25 cellular contexts compared by ENCODE assay signal in genomic region chr5:32156635-32157034, GRCh38. TPM values are rescaled to one million over a fixed set of nuclear protein-coding genes. Genes with fewer than 3 reads are reported as not detected.
A peak's percentile ranks its signal among the peaks of the same experiment; 100 is the strongest.
DNase-seq lines count a peak whose midpoint lies in the region; ATAC-seq and TF ChIP-seq lines count a peak whose summit lies in the region.
"Had no signal": no experiment of that assay in that cellular context is flagged by ENCODE, and none has a peak within 500 bp of the region (broad histone marks: within the 10 kb centered on the region; RNA-seq: fewer than 3 reads in every experiment).

No MANE protein-coding gene starts in this region.

- H3K4me1 Mint-ChIP-seq in activated T-cell treated with anti-CD3 and anti-CD28 coated beads, Interleukin-2, amount 50 U/mL, for 24 hours (ENCODE audit: low read depth) = peaks cover 51% of the 10 kb centered on the region
- peaks cover 45% of the 10 kb centered on the region for H3K4me1 Mint-ChIP-seq in activated T-cell treated with anti-CD3 and anti-CD28 coated beads, Interleukin-2, amount 50 U/mL, for 4 hours (ENCODE audit: low read depth)
- H3K4me1 Mint-ChIP-seq in GM23338 = peaks cover 4% of the 10 kb centered on the region; the same call in 2 of the 3 replicates
- H3K4me1 Mint-ChIP-seq in stimulated activated naive CD8-positive, alpha-beta T cell treated with anti-CD3 and anti-CD28 coated beads, Interleukin-15, amount 100 ng/mL, for 72 hours = peaks cover 34% of the 10 kb centered on the region

- no peak for TF ChIP-seq CTCF in GM23338 (conservative IDR thresholded peaks at IDR 0.05; ENCODE audit: low read depth in 2 of 2)
- TF ChIP-seq CTCF in VCaP (conservative IDR thresholded peaks at IDR 0.05) = no peak

- H3K4me3 Mint-ChIP-seq in activated T-cell treated with anti-CD3 and anti-CD28 coated beads, Interleukin-2, amount 50 U/mL, for 24 hours = no peak overlapping the region
- H3K4me3 Mint-ChIP-seq in activated T-cell treated with anti-CD3 and anti-CD28 coated beads, Interleukin-2, amount 50 U/mL, for 4 hours = no peak overlapping the region
- no peak overlapping the region for H3K4me3 Mint-ChIP-seq in GM23338
- H3K4me3 Mint-ChIP-seq in stimulated activated naive CD8-positive, alpha-beta T cell treated with anti-CD3 and anti-CD28 coated beads, Interleukin-15, amount 100 ng/mL, for 72 hours = no peak overlapping the region
- H3K4me3 Mint-ChIP-seq: CD14-positive monocyte had no signal

- H3K27me3 Mint-ChIP-seq in activated T-cell treated with anti-CD3 and anti-CD28 coated beads, Interleukin-2, amount 50 U/mL, for 24 hours = no peaks in the 10 kb centered on the region
- no peaks in the 10 kb centered on the region for H3K27me3 Mint-ChIP-seq in activated T-cell treated with anti-CD3 and anti-CD28 coated beads, Interleukin-2, amount 50 U/mL, for 4 hours (ENCODE audit: low read depth)
- peaks cover 2% of the 10 kb centered on the region for H3K27me3 Mint-ChIP-seq in GM23338 (ENCODE audit: insufficient read depth, low read depth, poor library complexity)
- no peaks in the 10 kb centered on the region for H3K27me3 Mint-ChIP-seq in stimulated activated naive CD8-positive, alpha-beta T cell treated with anti-CD3 and anti-CD28 coated beads, Interleukin-15, amount 100 ng/mL, for 72 hours

- peaks cover 99% of the 10 kb centered on the region for H3K79me2 ChIP-seq in GM23338 (replicated peaks; ENCODE audit: insufficient read depth)

- H2BK15ac ChIP-seq in mesenchymal stem cell (ENCODE audit: low read depth, poor library complexity, severe bottlenecking) = no peak overlapping the region

- H2AFZ ChIP-seq in GM23338 = no peak overlapping the region
- H2AFZ ChIP-seq in mesenchymal stem cell (ENCODE audit: low read depth, low read length) = no peak overlapping the region

- no peak overlapping the region for H2AK5ac ChIP-seq in mesenchymal stem cell (ENCODE audit: low read length, severe bottlenecking)

- WGBS in mesenchymal stem cell = 94% methylated on average over 7 of the region's 9 CpGs

- H3K4me1 ChIP-seq in GM23338 (ENCODE audit: insufficient read depth) = peaks cover 10% of the 10 kb centered on the region
- peaks cover 2% of the 10 kb centered on the region for H3K4me1 ChIP-seq in mesenchymal stem cell (ENCODE audit: control insufficient read depth, insufficient read depth, low read depth, low read length)
- H3K4me1 ChIP-seq: BE2C had no signal

- H4K91ac ChIP-seq in mesenchymal stem cell (ENCODE audit: low read length) = peak overlapping the region; percentile 15

- no peak for DNase-seq in activated T-cell treated with anti-CD3 and anti-CD28 coated beads, Interleukin-2, amount 50 U/mL, for 24 hours
- DNase-seq in activated T-cell treated with anti-CD3 and anti-CD28 coated beads, Interleukin-2, amount 50 U/mL, for 4 hours = no peak
- DNase-seq in GM23338 (ENCODE audit: low spot score) = peak; percentile 66
- DNase-seq in mesenchymal stem cell = no peak
- DNase-seq in stimulated activated naive CD8-positive, alpha-beta T cell treated with anti-CD3 and anti-CD28 coated beads, Interleukin-15, amount 100 ng/mL, for 72 hours = no peak
- DNase-seq in NOMO-1 treated with dmso at 0.1 percent for 144 hours (lab: John Stamatoyannopoulos, UW; ENCODE audit: unreplicated experiment) = no peak
- DNase-seq: 8988T, ACHN, BE2C, GOT3, IMR-90, NCI-H1048, NCI-H1417, NCI-H1694, NCI-H2029 treated with DMSO at 0.1 percent for 48 hours, NCI-H2227 treated with DMSO at 0.1 percent for 48 hours, NCI-H526 treated with DMSO at 0.1 percent for 48 hours, Peyer's patch, SIG-M5 had no signal

- no peak overlapping the region for H2BK120ac ChIP-seq in mesenchymal stem cell (ENCODE audit: low read depth, low read length)

- H4K8ac ChIP-seq in mesenchymal stem cell (ENCODE audit: low read length) = no peak overlapping the region

- H3K27ac Mint-ChIP-seq in activated T-cell treated with anti-CD3 and anti-CD28 coated beads, Interleukin-2, amount 50 U/mL, for 24 hours = peak overlapping the region; percentile 22
- no peak overlapping the region for H3K27ac Mint-ChIP-seq in GM23338
- no peak overlapping the region for H3K27ac Mint-ChIP-seq in stimulated activated naive CD8-positive, alpha-beta T cell treated with anti-CD3 and anti-CD28 coated beads, Interleukin-15, amount 100 ng/mL, for 72 hours

- H3K9me3 ChIP-seq in mesenchymal stem cell (ENCODE audit: control insufficient read depth, low read length) = no peaks in the 10 kb centered on the region
- H3K9me3 ChIP-seq: BE2C, Peyer's patch had no signal

- no peak overlapping the region for H3K4ac ChIP-seq in mesenchymal stem cell (ENCODE audit: low read depth in 1 of 2, low read length in 2 of 2)

- no peaks in the 10 kb centered on the region for H3K9me3 Mint-ChIP-seq in activated T-cell treated with anti-CD3 and anti-CD28 coated beads, Interleukin-2, amount 50 U/mL, for 24 hours
- no peaks in the 10 kb centered on the region for H3K9me3 Mint-ChIP-seq in activated T-cell treated with anti-CD3 and anti-CD28 coated beads, Interleukin-2, amount 50 U/mL, for 4 hours
- peaks cover 6% of the 10 kb centered on the region; the same call in 1 of the 3 replicates for H3K9me3 Mint-ChIP-seq in GM23338
- no peaks in the 10 kb centered on the region for H3K9me3 Mint-ChIP-seq in stimulated activated naive CD8-positive, alpha-beta T cell treated with anti-CD3 and anti-CD28 coated beads, Interleukin-15, amount 100 ng/mL, for 72 hours

- peaks cover 51% of the 10 kb centered on the region for H3K36me3 Mint-ChIP-seq in activated T-cell treated with anti-CD3 and anti-CD28 coated beads, Interleukin-2, amount 50 U/mL, for 24 hours (ENCODE audit: low read depth)
- peaks cover 8% of the 10 kb centered on the region for H3K36me3 Mint-ChIP-seq in activated T-cell treated with anti-CD3 and anti-CD28 coated beads, Interleukin-2, amount 50 U/mL, for 4 hours (ENCODE audit: insufficient read depth)
- peaks cover 13% of the 10 kb centered on the region; the same call in 2 of the 3 replicates for H3K36me3 Mint-ChIP-seq in GM23338 (ENCODE audit: low read depth)

- no peak overlapping the region for H2BK5ac ChIP-seq in mesenchymal stem cell (ENCODE audit: low read depth, low read length, poor library complexity, severe bottlenecking)

- no peak for ATAC-seq in activated T-cell treated with anti-CD3 and anti-CD28 coated beads, Interleukin-2, amount 50 U/mL, for 4 hours
- peak; percentile 78 for ATAC-seq in GM23338
- ATAC-seq in HG02642 (IDR thresholded peaks at IDR 0.05; ENCODE audit: poor library complexity, unreplicated experiment) = no peak
- no peak for ATAC-seq in stimulated activated naive CD8-positive, alpha-beta T cell treated with anti-CD3 and anti-CD28 coated beads, Interleukin-15, amount 100 ng/mL, for 72 hours
- ATAC-seq: HCT116 had no signal

- no peak overlapping the region for H3K18ac ChIP-seq in mesenchymal stem cell (ENCODE audit: low read depth in 1 of 2, low read length in 2 of 2)

- H3K23ac ChIP-seq in mesenchymal stem cell (ENCODE audit: low read length in 2 of 2) = no peak overlapping the region

- no peaks in the 10 kb centered on the region for H3F3A ChIP-seq in GM23338 (replicated peaks; ENCODE audit: low read depth)

- no peak overlapping the region for H3K27ac ChIP-seq in GM23338 (ENCODE audit: low read depth)
- peak overlapping the region; percentile 35; the same call in 1 of the 2 replicates for H3K27ac ChIP-seq in VCaP
- H3K27ac ChIP-seq in mesenchymal stem cell (ENCODE audit: low read length, poor library complexity, severe bottlenecking) = no peak overlapping the region
- H3K27ac ChIP-seq: KMS-11, Peyer's patch, SK-N-MC had no signal

- no peaks in the 10 kb centered on the region for H3K79me1 ChIP-seq in mesenchymal stem cell (replicated peaks; ENCODE audit: low read length, poor library complexity, severe bottlenecking)

- H3K27me3 ChIP-seq in GM23338 (ENCODE audit: insufficient read depth) = no peaks in the 10 kb centered on the region
- no peaks in the 10 kb centered on the region for H3K27me3 ChIP-seq in mesenchymal stem cell (ENCODE audit: control insufficient read depth in 1 of 2, insufficient read depth in 1 of 2, low read length in 2 of 2)
- H3K27me3 ChIP-seq: BE2C, Peyer's patch had no signal

- H3K4me3 ChIP-seq in GM23338 = no peak overlapping the region
- H3K4me3 ChIP-seq in mesenchymal stem cell (ENCODE audit: insufficient read depth in 1 of 2, low read depth in 1 of 2, low read length in 2 of 2) = no peak overlapping the region
- H3K4me3 ChIP-seq: Peyer's patch, SK-N-MC had no signal

- H4K20me1 ChIP-seq in GM23338 (replicated peaks; ENCODE audit: insufficient read depth) = peaks cover 78% of the 10 kb centered on the region

- H3K14ac ChIP-seq in mesenchymal stem cell (ENCODE audit: low read length in 2 of 2) = no peak overlapping the region

- H3K36me3 ChIP-seq in GM23338 (ENCODE audit: insufficient read depth) (no peaks in the 10 kb centered on the region), mesenchymal stem cell (ENCODE audit: control insufficient read depth in 1 of 2, insufficient read depth in 2 of 2, low read depth in 1 of 2, low read length in 2 of 2) (peaks cover 3 to 9% of the 10 kb centered on the region in 2 experiments)
- H3K36me3 ChIP-seq: BE2C had no signal

- no peak overlapping the region for H3K9ac ChIP-seq in mesenchymal stem cell (ENCODE audit: low read length)
- H3K9ac ChIP-seq: KMS-11 had no signal

- H3K9me2 ChIP-seq in GM23338 (ENCODE audit: insufficient read depth) = no peaks in the 10 kb centered on the region

- no peak overlapping the region for H2BK12ac ChIP-seq in mesenchymal stem cell (ENCODE audit: low read length in 2 of 2)

- H3K4me2 ChIP-seq in GM23338 (no peak overlapping the region), mesenchymal stem cell (ENCODE audit: low read length, poor library complexity, severe bottlenecking) (no peak overlapping the region)
- H3K4me2 ChIP-seq: KMS-11 had no signal

TF ChIP-seq in GM23338, 12 proteins besides CTCF, POLR2A, EP300 and RAD21 (continues in another document):
- no peak for TF ChIP-seq NANOG (IDR thresholded peaks at IDR 0.05; ENCODE audit: borderline replicate concordance)
- no peak for TF ChIP-seq EZH2 (IDR thresholded peaks at IDR 0.05; ENCODE audit: low read depth, unreplicated experiment)

RNA-seq across cellular contexts. Expression of gene GOLPH3, which starts 17.5 kb away (rescaled TPM):
- 100 to 1,000 TPM; 108 to 116 (median 113) TPM for total RNA-seq in activated T-cell treated with anti-CD3 and anti-CD28 coated beads, Interleukin-2, amount 50 U/mL, for 4 hours
- total RNA-seq in GM23338 (2014; rRNA removed; shearing (Covaris generic)) = 96.1 and 113 TPM in 2 replicates
- 61.7 and 68.5 TPM in 2 replicates for polyA plus RNA-seq in GM23338 (2016; fragmentation: Nextera tagmentation; extraction: Ambion mirVana)
- polyA plus RNA-seq in mesenchymal stem cell (2013, experiment 1 of 2) = 85.7 TPM
- polyA plus RNA-seq in mesenchymal stem cell (2013, experiment 2 of 2) = 89.2 TPM
